10 cellular contexts compared by ENCODE assay signal in genomic region chr17:43416998-43417891, GRCh38. TPM values are rescaled to one million over a fixed set of nuclear protein-coding genes. Genes with fewer than 3 reads are reported as not detected.
DNase-seq lines count a peak whose midpoint lies in the region; ATAC-seq, FAIRE-seq and TF ChIP-seq lines count a peak whose summit lies in the region.
"Had no signal": no experiment of that assay in that cellular context is flagged by ENCODE, and none has a peak within 500 bp of the region (broad histone marks: within the 10 kb centered on the region; RNA-seq: fewer than 3 reads in every experiment).

No MANE protein-coding gene starts in this region.

- in situ Hi-C loops in mammary epithelial cell (cut with MboI; ENCODE audit: low sequenced_read_pairs in 2 of 2) = no loop called here

- FAIRE-seq in keratinocyte (lab: Jason Lieb, UNC) = peak; percentile 92
- FAIRE-seq: islet of Langerhans had no signal

- H3K9me1 ChIP-seq in keratinocyte (ENCODE audit: control insufficient read depth, extremely low read depth, insufficient read depth, low read length) = no peaks in the 10 kb centered on the region

- H3K4me1 ChIP-seq in mammary epithelial cell (ENCODE audit: insufficient read depth, low read length) (peaks cover 39% of the 10 kb centered on the region), keratinocyte (ENCODE audit: control insufficient read depth, extremely low read depth, insufficient read depth, low read length) (peaks cover 38% of the 10 kb centered on the region), stomach smooth muscle (ENCODE audit: control insufficient read depth, insufficient read depth, low read length) (peaks cover 34% of the 10 kb centered on the region)

- no peaks in the 10 kb centered on the region for H4K20me1 ChIP-seq in mammary epithelial cell (ENCODE audit: insufficient read depth, low read length)
- no peaks in the 10 kb centered on the region for H4K20me1 ChIP-seq in keratinocyte (ENCODE audit: control insufficient read depth, extremely low read depth, insufficient read depth, low read length)

- TF ChIP-seq CTCF in mammary epithelial cell (conservative IDR thresholded peaks at IDR 0.05 in 1 of 2, IDR thresholded peaks at IDR 0.05 in 1 of 2; ENCODE audit: extremely low read depth in 1 of 2, insufficient read depth in 1 of 2, low read depth in 1 of 2, low read length in 2 of 2) (no peak), keratinocyte (optimal IDR thresholded peaks at IDR 0.05 in 1 of 3, IDR thresholded peaks at IDR 0.05 in 1 of 3, conservative IDR thresholded peaks at IDR 0.05 in 1 of 3; ENCODE audit: extremely low read depth in 1 of 3, insufficient read depth in 2 of 3, low read length in 3 of 3) (no peak)

- peak overlapping the region; percentile 83 for H2AFZ ChIP-seq in mammary epithelial cell (ENCODE audit: low read depth, low read length)
- H2AFZ ChIP-seq in keratinocyte (ENCODE audit: control insufficient read depth, low read length) = peak overlapping the region; percentile 45

- ATAC-seq in GM18520 (IDR thresholded peaks at IDR 0.05; ENCODE audit: unreplicated experiment) (no peak), HG02678 (IDR thresholded peaks at IDR 0.05; ENCODE audit: unreplicated experiment) (no peak), HG02885 (IDR thresholded peaks at IDR 0.05; ENCODE audit: poor library complexity, unreplicated experiment) (no peak)

- H3K36me3 ChIP-seq in mammary epithelial cell (ENCODE audit: insufficient read depth, low read length) (no peaks in the 10 kb centered on the region), keratinocyte (ENCODE audit: control insufficient read depth in 2 of 2, extremely low read depth in 1 of 2, insufficient read depth in 2 of 2, low read length in 2 of 2) (no peaks in the 10 kb centered on the region), stomach smooth muscle (ENCODE audit: control insufficient read depth in 2 of 2, insufficient read depth in 2 of 2, low read length in 2 of 2) (no peaks in the 10 kb centered on the region)

- H3K79me2 ChIP-seq in mammary epithelial cell (ENCODE audit: insufficient read depth, low read length) (no peaks in the 10 kb centered on the region), keratinocyte (ENCODE audit: control insufficient read depth, insufficient read depth, low read length) (no peaks in the 10 kb centered on the region)

- H3K4me2 ChIP-seq in mammary epithelial cell (ENCODE audit: insufficient read depth, low read depth, low read length) (peak overlapping the region; percentile 78), keratinocyte (ENCODE audit: control insufficient read depth, extremely low read depth, insufficient read depth, low read depth, low read length) (peak overlapping the region; percentile 96)

- WGBS in mammary epithelial cell (ENCODE audit: low coverage, missing lambda C conversion rate) = 9% methylated on average over 13 of the region's 13 CpGs

- intact Hi-C loops in mammary epithelial cell (cut with micrococcal nuclease) = no loop called here

- H3K9me3 ChIP-seq in mammary epithelial cell (replicated peaks; ENCODE audit: insufficient read depth, low read length) (no peaks in the 10 kb centered on the region), keratinocyte (ENCODE audit: control insufficient read depth, low read depth, low read length) (no peaks in the 10 kb centered on the region), stomach smooth muscle (ENCODE audit: control insufficient read depth in 2 of 2, low read length in 2 of 2) (no peaks in the 10 kb centered on the region)

- CTCF ChIA-PET in mammary epithelial cell (lab: Charles Lee; ENCODE audit: low non-redundant PET) = interaction anchor here (0.5 to 0.7 kb wide), 2 partner anchors 18 to 23 kb away, joined by 3 to 5 read pairs; no protein-coding TSS in a partner anchor

- DNase-seq in NCI-H1436 (lab: John Stamatoyannopoulos, UW) = peak; percentile 42
- DNase-seq in mammary epithelial cell = peak; percentile 60
- DNase-seq in keratinocyte (ENCODE audit: low read depth, low spot score) = no peak
- DNase-seq in globus pallidus (ENCODE audit: low spot score) = no peak
- DNase-seq: activated CD8-positive, alpha-beta memory T cell treated with anti-CD3 and anti-CD28 coated beads, Interleukin-2, amount 50 U/mL, for 4 hours had no signal

- H3K27ac ChIP-seq in mammary epithelial cell (ENCODE audit: insufficient read depth, low read depth, low read length) = peak overlapping the region; percentile 73
- peak overlapping the region; percentile 94 for H3K27ac ChIP-seq in keratinocyte (ENCODE audit: control insufficient read depth, insufficient read depth, low read length)
- H3K27ac ChIP-seq in stomach smooth muscle (ENCODE audit: low read length) = peak overlapping the region; percentile 97

- H3K9ac ChIP-seq in mammary epithelial cell (ENCODE audit: insufficient read depth, low read length) (no peak overlapping the region), keratinocyte (ENCODE audit: control insufficient read depth, extremely low read depth, insufficient read depth, low read length) (peak overlapping the region; percentile 52), stomach smooth muscle (ENCODE audit: low read length in 2 of 2) (peak overlapping the region; percentile 69 to 80)

- H3K4me3 ChIP-seq in mammary epithelial cell (replicated peaks in 1 of 3; ENCODE audit: insufficient read depth in 1 of 3, low read depth in 2 of 3, low read length in 3 of 3) (no peak overlapping the region), keratinocyte (ENCODE audit: control insufficient read depth in 2 of 3, extremely low read depth in 1 of 3, insufficient read depth in 2 of 3, low read depth in 1 of 3, low read length in 3 of 3) (peak overlapping the region in 1 of 3 experiments; percentile 16), stomach smooth muscle (ENCODE audit: low read length in 2 of 2) (peak overlapping the region; percentile 20 to 58)

- dilution Hi-C loops in mammary epithelial cell (cut with HindIII; ENCODE audit: low sequenced_read_pairs) (no loop called here), keratinocyte (cut with MboI; ENCODE audit: extremely low pct_ligation_motif_present, low sequenced_read_pairs) (no loop called here)

- BruUV-seq in mammary epithelial cell (replicated peaks; lab: Mats Ljungman, UMichigan) = no TSS peak

- H3K27me3 ChIP-seq in mammary epithelial cell (ENCODE audit: insufficient read depth, low read length) (no peaks in the 10 kb centered on the region), keratinocyte (ENCODE audit: control insufficient read depth, extremely low read depth, insufficient read depth, low read length) (no peaks in the 10 kb centered on the region), stomach smooth muscle (ENCODE audit: control insufficient read depth in 1 of 2, insufficient read depth in 2 of 2, low read length in 2 of 2) (no peaks in the 10 kb centered on the region)

RNA-seq across cellular contexts. Expression of gene ARL4D, which starts 18.5 kb away (rescaled TPM):
- total RNA-seq in mammary epithelial cell = 100 to 1,000 TPM in 1 of 2 donors, 10 to 100 TPM in 1; 59.1 to 112 TPM
- 43.2 TPM for polyA plus RNA-seq in mammary epithelial cell
- polyA minus RNA-seq in mammary epithelial cell = 43.4 TPM
- polyA plus RNA-seq in keratinocyte = 36.5 to 49.1 TPM (median 43.1 TPM) in 3 replicates
- polyA plus RNA-seq in keratinocyte (2011; ENCODE audit: low read depth) = 9.5 TPM
- polyA plus RNA-seq in keratinocyte (2011; cell fraction: cytosol; rRNA removed) = 28.9 and 46.0 TPM in 2 replicates
- 61.6 and 68.3 TPM in 2 replicates for polyA plus RNA-seq in keratinocyte (2011; cell fraction: nucleus; rRNA removed)
- polyA plus RNA-seq in keratinocyte (2012; ENCODE audit: low replicate concordance) = 40.7 and 45.9 TPM in 2 replicates
- 21.7 to 43.7 TPM (median 36.6 TPM) in 3 replicates for polyA minus RNA-seq in keratinocyte
- polyA minus RNA-seq in keratinocyte (2011; cell fraction: cytosol; rRNA and poly(A)+ RNA removed) = 32.8 TPM
- polyA minus RNA-seq in keratinocyte (2011; cell fraction: nucleus; rRNA and poly(A)+ RNA removed) = 26.6 and 27.1 TPM in 2 replicates

Comparison
In these comparisons a context has a peak if more than half of its experiments do, and no peak if none do; other contexts are left out.
1. DNase-seq: peak in NCI-H1436 (single experiment) and mammary epithelial cell (single experiment); none in keratinocyte (single experiment) and globus pallidus (single experiment).
2. H3K4me3 ChIP-seq: peak in stomach smooth muscle (2 of 2); none in mammary epithelial cell (0 of 3).
3. Peak in every context shown above with its lines, with median percentiles within 50 percentile points of each other: H3K27ac ChIP-seq.